12 cellular contexts compared by ENCODE assay signal in the genomic region with DNA sequence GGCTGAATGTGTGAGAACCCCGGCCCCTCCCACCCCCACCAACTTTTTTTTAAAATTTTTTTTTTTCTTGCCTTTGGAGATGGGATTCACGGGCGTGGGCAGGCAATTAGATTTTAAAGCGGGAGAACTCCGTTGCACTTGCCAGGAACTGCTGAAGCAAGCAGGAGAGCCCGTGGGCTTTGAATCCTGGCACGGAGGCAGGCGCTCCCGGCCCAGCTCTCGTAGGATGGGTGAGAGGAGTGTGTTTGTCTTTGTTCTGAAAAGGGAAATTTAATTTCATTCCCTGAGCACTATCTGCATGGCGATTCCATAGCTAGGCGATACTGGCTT. TPM values are rescaled to one million over a fixed set of nuclear protein-coding genes. Genes with fewer than 3 reads are reported as not detected.
A peak's percentile ranks its signal among the peaks of the same experiment; 100 is the strongest.
DNase-seq lines count a peak whose midpoint lies in the region; ATAC-seq and TF ChIP-seq lines count a peak whose summit lies in the region.
"Had no signal": no experiment of that assay in that cellular context is flagged by ENCODE, and none has a peak within 500 bp of the region (broad histone marks: within the 10 kb centered on the region; RNA-seq: fewer than 3 reads in every experiment).

No MANE protein-coding gene starts in this region.

- H3K9me3 Mint-ChIP-seq in HFFc6, result no peaks in the 10 kb centered on the region

- ATAC-seq in left lobe of liver (peak; percentile 63), HG03469 (IDR thresholded peaks at IDR 0.05; ENCODE audit: unreplicated experiment) (no peak)

- intact Hi-C loops in mammary epithelial cell (cut with micrococcal nuclease), result no loop called here

- DNase-seq in HFFc6 (no peak), mammary epithelial cell (no peak), left lobe of liver (ENCODE audit: low spot score) (no peak), foreskin melanocyte (no peak)
- DNase-seq in activated CD4-positive, alpha-beta T cell treated with anti-CD3 and anti-CD28 coated beads for 4 hours, result no peak
- no peak for DNase-seq in stimulated activated CD4-positive, alpha-beta T cell treated with anti-CD3 and anti-CD28 coated beads, Interleukin-2, amount 100 ng/mL, for 24 hours
- DNase-seq: stimulated activated CD4-positive, alpha-beta T cell treated with anti-CD3 and anti-CD28 coated beads, Interleukin-12 subunit alpha, Interleukin-12 subunit beta, amount 100 ng/mL, for 4 hours; T-helper 9 cell had no signal

- H3K79me2 ChIP-seq in mammary epithelial cell (ENCODE audit: insufficient read depth, low read length), result no peaks in the 10 kb centered on the region

- H3K36me3 ChIP-seq in mammary epithelial cell (ENCODE audit: insufficient read depth, low read length), result no peaks in the 10 kb centered on the region
- H3K36me3 ChIP-seq: BLaER1 treated with 17β-estradiol and CSF1 and Interleukin-3, amounts not matched to agents 10 nM and 100 nM; Peyer's patch had no signal

- BruUV-seq in mammary epithelial cell (replicated peaks; lab: Mats Ljungman, UMichigan), result no TSS peak

- no peak overlapping the region for H3K9ac ChIP-seq in mammary epithelial cell (ENCODE audit: insufficient read depth, low read length)

- H3K9me3 ChIP-seq in mammary epithelial cell (replicated peaks; ENCODE audit: insufficient read depth, low read length), result no peaks in the 10 kb centered on the region
- H3K9me3 ChIP-seq: Peyer's patch had no signal

- H3K27ac ChIP-seq in mammary epithelial cell (ENCODE audit: insufficient read depth, low read depth, low read length), result no peak overlapping the region
- H3K27ac ChIP-seq in skin epidermis, result peak overlapping the region in 17 of 21 experiments; percentile 1 to 75 (median 44)

- H3K4me1 ChIP-seq in mammary epithelial cell (ENCODE audit: insufficient read depth, low read length), result no peaks in the 10 kb centered on the region
- H3K4me1 ChIP-seq: Peyer's patch had no signal

- H3K4me3 ChIP-seq in mammary epithelial cell (replicated peaks in 1 of 3; ENCODE audit: insufficient read depth in 1 of 3, low read depth in 2 of 3, low read length in 3 of 3), result no peak overlapping the region
- peak overlapping the region in 1 of 7 experiments; percentile 2 for H3K4me3 ChIP-seq in skin epidermis
- H3K4me3 ChIP-seq: BLaER1 treated with 17β-estradiol and CSF1 and Interleukin-3, amounts not matched to agents 10 nM and 100 nM; Peyer's patch had no signal

- H4K20me1 ChIP-seq in mammary epithelial cell (ENCODE audit: insufficient read depth, low read length), result no peaks in the 10 kb centered on the region
- H4K20me1 ChIP-seq: BLaER1 treated with 17β-estradiol and CSF1 and Interleukin-3, amounts not matched to agents 10 nM and 100 nM had no signal

- WGBS in mammary epithelial cell (ENCODE audit: low coverage, missing lambda C conversion rate), result 0% methylated on average over 3 of the region's 12 CpGs

- peaks cover 22% of the 10 kb centered on the region for H3K4me1 Mint-ChIP-seq in HFFc6 (ENCODE audit: low read depth)

- in situ Hi-C loops in mammary epithelial cell (cut with MboI; ENCODE audit: low sequenced_read_pairs in 2 of 2), result no loop called here

- no peaks in the 10 kb centered on the region for H3K27me3 ChIP-seq in mammary epithelial cell (ENCODE audit: insufficient read depth, low read length)
- H3K27me3 ChIP-seq: BLaER1 treated with 17β-estradiol and CSF1 and Interleukin-3, amounts not matched to agents 10 nM and 100 nM; Peyer's patch had no signal

- no peaks in the 10 kb centered on the region; the same call in 1 of the 2 replicates for H3K36me3 Mint-ChIP-seq in HFFc6 (ENCODE audit: low read depth)

- CTCF ChIA-PET in mammary epithelial cell (lab: Charles Lee; ENCODE audit: low non-redundant PET), result no interaction called here

- TF ChIP-seq CTCF in HFFc6 (IDR thresholded peaks at IDR 0.05), result no peak
- no peak for TF ChIP-seq CTCF in mammary epithelial cell (conservative IDR thresholded peaks at IDR 0.05 in 1 of 2, IDR thresholded peaks at IDR 0.05 in 1 of 2; ENCODE audit: extremely low read depth in 1 of 2, insufficient read depth in 1 of 2, low read depth in 1 of 2, low read length in 2 of 2)

- peak overlapping the region; percentile 47 for H2AFZ ChIP-seq in mammary epithelial cell (ENCODE audit: low read depth, low read length)

- H3K27me3 Mint-ChIP-seq in HFFc6 (ENCODE audit: insufficient read depth), result peaks cover 16% of the 10 kb centered on the region

- H3K4me2 ChIP-seq in mammary epithelial cell (ENCODE audit: insufficient read depth, low read depth, low read length), result peak overlapping the region; percentile 17

- no peak overlapping the region for H3K27ac Mint-ChIP-seq in HFFc6

- H3K4me3 Mint-ChIP-seq in HFFc6, result peak overlapping the region; percentile 54; the same call in 1 of the 2 replicates

- dilution Hi-C loops in mammary epithelial cell (cut with HindIII; ENCODE audit: low sequenced_read_pairs), result no loop called here

RNA-seq across cellular contexts. Expression of gene BOD1, which starts 54.3 kb away (rescaled TPM):
- total RNA-seq in HFFc6 (2021; fragmentation: NEBNext Ultra II Directional; extraction: Animal tissue kit (Norgen Biotek cat#: 25700)), result 10 to 100 TPM; 47.5 to 52.4 (median 50.9) TPM
- total RNA-seq in mammary epithelial cell (10 to 100 TPM; 50.5 to 57.3 TPM), left lobe of liver (12.1 TPM)
- 41.4 TPM for polyA plus RNA-seq in mammary epithelial cell
- 61.8 TPM for polyA minus RNA-seq in mammary epithelial cell
